Comparison of ENCODE assay signal across 2 cellular contexts in the genomic region with DNA sequence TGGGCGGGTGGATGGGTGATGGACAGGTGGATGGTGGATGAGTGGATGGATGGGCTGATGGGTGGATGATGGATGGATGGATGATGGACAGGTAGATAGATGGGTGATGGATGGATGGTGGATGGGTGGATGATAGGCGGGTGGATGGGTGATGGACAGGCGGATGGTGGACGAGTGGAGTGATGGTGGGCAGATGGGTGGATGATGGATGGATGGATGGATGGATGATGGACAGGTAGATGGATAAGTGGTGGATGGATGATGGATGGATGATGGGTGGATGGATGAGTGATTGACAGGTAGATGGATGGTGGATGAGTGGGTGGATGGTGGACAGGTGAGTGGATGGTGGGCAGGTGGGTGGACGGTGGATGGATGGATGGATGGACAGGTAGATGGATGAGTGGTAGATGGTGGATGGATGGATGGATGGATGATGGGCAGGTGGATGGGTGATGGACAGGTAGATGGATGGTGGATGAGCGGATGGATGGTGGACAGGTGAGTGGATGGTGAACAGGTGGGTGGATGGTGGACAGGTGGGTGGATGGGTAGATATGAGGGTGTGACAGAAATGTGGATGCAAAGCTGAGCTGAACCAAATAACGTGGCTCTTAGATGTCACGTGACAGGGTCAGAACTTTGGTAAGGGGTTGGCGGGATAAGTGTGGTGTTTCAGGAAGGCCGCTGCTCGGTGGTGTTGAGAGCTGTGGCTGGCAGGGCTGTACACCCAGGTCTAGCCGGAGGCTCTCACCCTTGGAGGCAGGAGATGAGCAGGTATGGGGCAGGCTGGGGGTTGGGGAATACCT.
TF ChIP-seq lines count a peak whose summit lies in the region.

No MANE protein-coding gene starts in this region.

TF ChIP-seq in HEK293, 187 proteins besides CTCF, POLR2A, EP300 and RAD21 (continued from another document and continues in another):
- TF ChIP-seq, protein P1, sequence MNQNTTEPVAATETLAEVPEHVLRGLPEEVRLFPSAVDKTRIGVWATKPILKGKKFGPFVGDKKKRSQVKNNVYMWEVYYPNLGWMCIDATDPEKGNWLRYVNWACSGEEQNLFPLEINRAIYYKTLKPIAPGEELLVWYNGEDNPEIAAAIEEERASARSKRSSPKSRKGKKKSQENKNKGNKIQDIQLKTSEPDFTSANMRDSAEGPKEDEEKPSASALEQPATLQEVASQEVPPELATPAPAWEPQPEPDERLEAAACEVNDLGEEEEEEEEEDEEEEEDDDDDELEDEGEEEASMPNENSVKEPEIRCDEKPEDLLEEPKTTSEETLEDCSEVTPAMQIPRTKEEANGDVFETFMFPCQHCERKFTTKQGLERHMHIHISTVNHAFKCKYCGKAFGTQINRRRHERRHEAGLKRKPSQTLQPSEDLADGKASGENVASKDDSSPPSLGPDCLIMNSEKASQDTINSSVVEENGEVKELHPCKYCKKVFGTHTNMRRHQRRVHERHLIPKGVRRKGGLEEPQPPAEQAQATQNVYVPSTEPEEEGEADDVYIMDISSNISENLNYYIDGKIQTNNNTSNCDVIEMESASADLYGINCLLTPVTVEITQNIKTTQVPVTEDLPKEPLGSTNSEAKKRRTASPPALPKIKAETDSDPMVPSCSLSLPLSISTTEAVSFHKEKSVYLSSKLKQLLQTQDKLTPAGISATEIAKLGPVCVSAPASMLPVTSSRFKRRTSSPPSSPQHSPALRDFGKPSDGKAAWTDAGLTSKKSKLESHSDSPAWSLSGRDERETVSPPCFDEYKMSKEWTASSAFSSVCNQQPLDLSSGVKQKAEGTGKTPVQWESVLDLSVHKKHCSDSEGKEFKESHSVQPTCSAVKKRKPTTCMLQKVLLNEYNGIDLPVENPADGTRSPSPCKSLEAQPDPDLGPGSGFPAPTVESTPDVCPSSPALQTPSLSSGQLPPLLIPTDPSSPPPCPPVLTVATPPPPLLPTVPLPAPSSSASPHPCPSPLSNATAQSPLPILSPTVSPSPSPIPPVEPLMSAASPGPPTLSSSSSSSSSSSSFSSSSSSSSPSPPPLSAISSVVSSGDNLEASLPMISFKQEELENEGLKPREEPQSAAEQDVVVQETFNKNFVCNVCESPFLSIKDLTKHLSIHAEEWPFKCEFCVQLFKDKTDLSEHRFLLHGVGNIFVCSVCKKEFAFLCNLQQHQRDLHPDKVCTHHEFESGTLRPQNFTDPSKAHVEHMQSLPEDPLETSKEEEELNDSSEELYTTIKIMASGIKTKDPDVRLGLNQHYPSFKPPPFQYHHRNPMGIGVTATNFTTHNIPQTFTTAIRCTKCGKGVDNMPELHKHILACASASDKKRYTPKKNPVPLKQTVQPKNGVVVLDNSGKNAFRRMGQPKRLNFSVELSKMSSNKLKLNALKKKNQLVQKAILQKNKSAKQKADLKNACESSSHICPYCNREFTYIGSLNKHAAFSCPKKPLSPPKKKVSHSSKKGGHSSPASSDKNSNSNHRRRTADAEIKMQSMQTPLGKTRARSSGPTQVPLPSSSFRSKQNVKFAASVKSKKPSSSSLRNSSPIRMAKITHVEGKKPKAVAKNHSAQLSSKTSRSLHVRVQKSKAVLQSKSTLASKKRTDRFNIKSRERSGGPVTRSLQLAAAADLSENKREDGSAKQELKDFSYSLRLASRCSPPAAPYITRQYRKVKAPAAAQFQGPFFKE (tag by site-specific recombination; IDR thresholded peaks at IDR 0.05; ENCODE audit: borderline replicate concordance) = no peak
- TF ChIP-seq HOXD13 (CRISPR knock-in tag; IDR thresholded peaks at IDR 0.05; ENCODE audit: borderline replicate concordance) (no peak), SALL2 (tag by site-specific recombination; IDR thresholded peaks at IDR 0.05; ENCODE audit: borderline replicate concordance) (no peak), ZNF571 (tag by site-specific recombination; IDR thresholded peaks at IDR 0.05) (no peak), SP2 (tag by site-specific recombination; IDR thresholded peaks at IDR 0.05) (peak; percentile 61), ZNF416 (tag by site-specific recombination; IDR thresholded peaks at IDR 0.05) (no peak)
- TF ChIP-seq, protein P2, sequence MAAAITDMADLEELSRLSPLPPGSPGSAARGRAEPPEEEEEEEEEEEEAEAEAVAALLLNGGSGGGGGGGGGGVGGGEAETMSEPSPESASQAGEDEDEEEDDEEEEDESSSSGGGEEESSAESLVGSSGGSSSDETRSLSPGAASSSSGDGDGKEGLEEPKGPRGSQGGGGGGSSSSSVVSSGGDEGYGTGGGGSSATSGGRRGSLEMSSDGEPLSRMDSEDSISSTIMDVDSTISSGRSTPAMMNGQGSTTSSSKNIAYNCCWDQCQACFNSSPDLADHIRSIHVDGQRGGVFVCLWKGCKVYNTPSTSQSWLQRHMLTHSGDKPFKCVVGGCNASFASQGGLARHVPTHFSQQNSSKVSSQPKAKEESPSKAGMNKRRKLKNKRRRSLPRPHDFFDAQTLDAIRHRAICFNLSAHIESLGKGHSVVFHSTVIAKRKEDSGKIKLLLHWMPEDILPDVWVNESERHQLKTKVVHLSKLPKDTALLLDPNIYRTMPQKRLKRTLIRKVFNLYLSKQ (tag by site-specific recombination; IDR thresholded peaks at IDR 0.05; ENCODE audit: borderline replicate concordance) = no peak
- TF ChIP-seq, protein P3, sequence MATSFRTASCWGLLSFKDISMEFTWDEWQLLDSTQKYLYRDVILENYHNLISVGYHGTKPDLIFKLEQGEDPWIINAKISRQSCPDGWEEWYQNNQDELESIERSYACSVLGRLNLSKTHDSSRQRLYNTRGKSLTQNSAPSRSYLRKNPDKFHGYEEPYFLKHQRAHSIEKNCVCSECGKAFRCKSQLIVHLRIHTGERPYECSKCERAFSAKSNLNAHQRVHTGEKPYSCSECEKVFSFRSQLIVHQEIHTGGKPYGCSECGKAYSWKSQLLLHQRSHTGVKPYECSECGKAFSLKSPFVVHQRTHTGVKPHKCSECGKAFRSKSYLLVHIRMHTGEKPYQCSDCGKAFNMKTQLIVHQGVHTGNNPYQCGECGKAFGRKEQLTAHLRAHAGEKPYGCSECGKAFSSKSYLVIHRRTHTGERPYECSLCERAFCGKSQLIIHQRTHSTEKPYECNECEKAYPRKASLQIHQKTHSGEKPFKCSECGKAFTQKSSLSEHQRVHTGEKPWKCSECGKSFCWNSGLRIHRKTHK (tag by site-specific recombination; IDR thresholded peaks at IDR 0.05) = no peak
- TF ChIP-seq, protein P4, sequence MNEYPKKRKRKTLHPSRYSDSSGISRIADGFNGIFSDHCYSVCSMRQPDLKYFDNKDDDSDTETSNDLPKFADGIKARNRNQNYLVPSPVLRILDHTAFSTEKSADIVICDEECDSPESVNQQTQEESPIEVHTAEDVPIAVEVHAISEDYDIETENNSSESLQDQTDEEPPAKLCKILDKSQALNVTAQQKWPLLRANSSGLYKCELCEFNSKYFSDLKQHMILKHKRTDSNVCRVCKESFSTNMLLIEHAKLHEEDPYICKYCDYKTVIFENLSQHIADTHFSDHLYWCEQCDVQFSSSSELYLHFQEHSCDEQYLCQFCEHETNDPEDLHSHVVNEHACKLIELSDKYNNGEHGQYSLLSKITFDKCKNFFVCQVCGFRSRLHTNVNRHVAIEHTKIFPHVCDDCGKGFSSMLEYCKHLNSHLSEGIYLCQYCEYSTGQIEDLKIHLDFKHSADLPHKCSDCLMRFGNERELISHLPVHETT (tag by site-specific recombination; IDR thresholded peaks at IDR 0.05) = no peak
- TF ChIP-seq, protein P5, sequence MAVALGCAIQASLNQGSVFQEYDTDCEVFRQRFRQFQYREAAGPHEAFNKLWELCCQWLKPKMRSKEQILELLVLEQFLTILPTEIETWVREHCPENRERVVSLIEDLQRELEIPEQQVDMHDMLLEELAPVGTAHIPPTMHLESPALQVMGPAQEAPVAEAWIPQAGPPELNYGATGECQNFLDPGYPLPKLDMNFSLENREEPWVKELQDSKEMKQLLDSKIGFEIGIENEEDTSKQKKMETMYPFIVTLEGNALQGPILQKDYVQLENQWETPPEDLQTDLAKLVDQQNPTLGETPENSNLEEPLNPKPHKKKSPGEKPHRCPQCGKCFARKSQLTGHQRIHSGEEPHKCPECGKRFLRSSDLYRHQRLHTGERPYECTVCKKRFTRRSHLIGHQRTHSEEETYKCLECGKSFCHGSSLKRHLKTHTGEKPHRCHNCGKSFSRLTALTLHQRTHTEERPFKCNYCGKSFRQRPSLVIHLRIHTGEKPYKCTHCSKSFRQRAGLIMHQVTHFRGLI (tag by site-specific recombination; IDR thresholded peaks at IDR 0.05) = no peak

TF ChIP-seq in H1, 55 proteins besides CTCF, POLR2A, EP300 and RAD21 (continued from another document):
- no peak for TF ChIP-seq CBX8 (IDR thresholded peaks at IDR 0.05; ENCODE audit: borderline replicate concordance, low read depth, low read length)
TF ChIP-seq in H1: peak in this region for 0.
